Comparison of ENCODE assay signal across 8 cellular contexts in the genomic region with DNA sequence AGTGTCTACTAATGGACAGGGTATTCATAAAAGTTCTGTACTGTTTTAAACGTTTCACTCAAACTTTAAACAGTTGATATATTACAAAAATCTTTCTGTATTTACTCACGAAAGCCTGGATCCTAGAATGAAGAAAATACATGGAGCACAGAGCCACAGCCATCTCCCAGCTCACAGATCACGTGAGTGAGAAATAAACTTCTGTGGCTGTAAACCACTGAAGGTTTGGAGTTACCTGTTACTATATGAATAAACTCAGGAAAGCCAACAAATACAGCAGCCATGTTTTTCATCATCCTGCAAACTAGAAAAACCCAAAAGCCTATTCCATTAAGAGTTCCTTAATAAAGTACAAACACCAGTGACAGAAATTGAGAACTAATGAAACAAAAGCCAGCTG. TPM values are rescaled to one million over a fixed set of nuclear protein-coding genes. Genes with fewer than 3 reads are reported as not detected.
DNase-seq lines count a peak whose midpoint lies in the region; ATAC-seq, FAIRE-seq and TF ChIP-seq lines count a peak whose summit lies in the region.

No MANE protein-coding gene starts in this region.

- no peak for TF ChIP-seq CTCF in A549 (IDR thresholded peaks at IDR 0.05)

- no peak for TF ChIP-seq POLR2A in A549 (IDR thresholded peaks at IDR 0.05; ENCODE audit: low read length)

- TF ChIP-seq EP300 in A549 (IDR thresholded peaks at IDR 0.05): no peak

- DNase-seq in A549 (ENCODE audit: low read depth in 1 of 2, low spot score in 1 of 2): no peak
- no peak for DNase-seq in Jurkat, Clone E6-1 (ENCODE audit: low read depth, low spot score)
- no peak for DNase-seq in NCI-H1105 treated with DMSO at 0.1 percent for 48 hours (lab: John Stamatoyannopoulos, UW)
- no peak for DNase-seq in activated effector memory CD4-positive, alpha-beta T cell treated with anti-CD3 and anti-CD28 coated beads, Interleukin-2, amount 50 U/mL, for 16 hours
- DNase-seq in GM19240 (ENCODE audit: insufficient read length, low spot score): no peak

- CTCF ChIA-PET in A549 (lab: Yijun Ruan, JAX): interaction anchor here (1.5 to 3.2 kb wide), 3 partner anchors 11 to 144 kb away, joined by 3 to 16 read pairs (median 6); a partner anchor contains a TSS

- H3K27ac ChIP-seq in A549: peak overlapping the region; percentile 93 to 94
- H3K27ac ChIP-seq in cingulate gyrus (ENCODE audit: low read depth, low read length): peak overlapping the region; percentile 99
- peak overlapping the region; percentile 95 for H3K27ac ChIP-seq in muscle layer of colon (ENCODE audit: low read depth, low read length)

- peak overlapping the region; percentile 79 for H3K4me2 ChIP-seq in A549

- POLR2A ChIA-PET in A549 (lab: Yijun Ruan, JAX): interaction anchor here (1.5 to 3.4 kb wide), 7 partner anchors 9 to 144 kb away, joined by 5 to 43 read pairs (median 17); a partner anchor contains a TSS

- H3K36me3 ChIP-seq in muscle layer of colon (ENCODE audit: insufficient read depth, low read length): no peaks in the 10 kb centered on the region

- no peak for TF ChIP-seq RAD21 in A549 (conservative IDR thresholded peaks at IDR 0.05 in 1 of 2, IDR thresholded peaks at IDR 0.05 in 1 of 2)

- H3K4me3 ChIP-seq in A549: peak overlapping the region; percentile 79
- H3K4me3 ChIP-seq in Jurkat, Clone E6-1 (ENCODE audit: low read length): peak overlapping the region; percentile 82
- H3K4me3 ChIP-seq in muscle layer of colon (ENCODE audit: low read depth in 1 of 2, low read length in 2 of 2): peak overlapping the region; percentile 69 to 90

- no peak for FAIRE-seq in A549 (lab: Jason Lieb, UNC)

- no peak for ATAC-seq in A549
- ATAC-seq in HG03521 (IDR thresholded peaks at IDR 0.05; ENCODE audit: unreplicated experiment): no peak

- peaks cover 32% of the 10 kb centered on the region for H3K4me1 ChIP-seq in A549
- H3K4me1 ChIP-seq in muscle layer of colon (ENCODE audit: insufficient read depth, low read length): peaks cover 41% of the 10 kb centered on the region

- 18% methylated on average over 3 of the region's 3 CpGs for WGBS in A549 (ENCODE audit: missing lambda C conversion rate)

- no peaks in the 10 kb centered on the region for H3K27me3 ChIP-seq in muscle layer of colon (ENCODE audit: control insufficient read depth in 1 of 2, insufficient read depth in 2 of 2, low read length in 2 of 2)

- no peaks in the 10 kb centered on the region for H3K9me3 ChIP-seq in A549
- no peaks in the 10 kb centered on the region for H3K9me3 ChIP-seq in muscle layer of colon (ENCODE audit: low read length)

- peak overlapping the region; percentile 78 for H3K9ac ChIP-seq in muscle layer of colon (ENCODE audit: low read length)

TF ChIP-seq in A549, 52 proteins besides CTCF, POLR2A, EP300 and RAD21:
- TF ChIP-seq NPAS2 (CRISPR knock-in tag; IDR thresholded peaks at IDR 0.05; ENCODE audit: borderline replicate concordance) (no peak), NR3C1 (IDR thresholded peaks at IDR 0.05) (no peak), CBX8 (IDR thresholded peaks at IDR 0.05) (no peak), POLR2AphosphoS2 (conservative IDR thresholded peaks at IDR 0.05; ENCODE audit: low read length) (no peak), CHD4 (IDR thresholded peaks at IDR 0.05; ENCODE audit: borderline replicate concordance) (no peak), TFCP2L1 (CRISPR knock-in tag; IDR thresholded peaks at IDR 0.05) (no peak), KDM5A (IDR thresholded peaks at IDR 0.05) (no peak), ZFP36 (IDR thresholded peaks at IDR 0.05; ENCODE audit: borderline replicate concordance, partially characterized antibody) (no peak), CHD2 (IDR thresholded peaks at IDR 0.05; ENCODE audit: low read length, partially characterized antibody) (no peak), ZNF302 (CRISPR knock-in tag; IDR thresholded peaks at IDR 0.05) (no peak)

RNA-seq across cellular contexts. Expression of a gene that starts 0.9 kb away (rescaled TPM):
- polyA plus RNA-seq in A549 (2011; rRNA removed): 48.2 and 65.4 TPM in 2 replicates
- polyA plus RNA-seq in A549 (2012; cell fraction: cytosol; rRNA removed): 15.6 and 17.2 TPM in 2 replicates
- 8.5 and 13.1 TPM in 2 replicates for polyA plus RNA-seq in A549 (2012; cell fraction: nucleus; rRNA removed)
- polyA plus RNA-seq in A549 (2017; fragmentation: RNase III; extraction: RNeasy Plus Mini Kit Qiagen cat#74134 plus additional on column Dnase treatment): 28.7 to 30.8 TPM (median 30.5 TPM) in 3 replicates
- 12.6 and 13.5 TPM in 2 replicates for polyA minus RNA-seq in A549 (2011; rRNA and poly(A)+ RNA removed)
- 62.0 TPM for polyA plus RNA-seq in Jurkat, Clone E6-1 (2012; ENCODE audit: insufficient read depth, insufficient read length)

RNA-seq across cellular contexts. Expression of a gene that starts 34.6 kb away (rescaled TPM):
- polyA plus RNA-seq in A549 (2011; rRNA removed) (694 and 915 TPM in 2 replicates), A549 (2017; fragmentation: RNase III; extraction: RNeasy Plus Mini Kit Qiagen cat#74134 plus additional on column Dnase treatment) (619 to 636 TPM (median 624 TPM) in 3 replicates)
- 190 and 248 TPM in 2 replicates for polyA plus RNA-seq in A549 (2012; cell fraction: cytosol; rRNA removed)
- polyA plus RNA-seq in A549 (2012; cell fraction: nucleus; rRNA removed): 169 and 264 TPM in 2 replicates
- 128 and 141 TPM in 2 replicates for polyA minus RNA-seq in A549 (2011; rRNA and poly(A)+ RNA removed)
- 277 TPM for polyA plus RNA-seq in Jurkat, Clone E6-1 (2012; ENCODE audit: insufficient read depth, insufficient read length)
